ENCODE assay signal across 1 cellular context in genomic region chr6:24788031-24788665, GRCh38.
TF ChIP-seq lines count a peak whose summit lies in the region.

No MANE protein-coding gene starts in this region.

TF ChIP-seq in HepG2, 621 proteins besides CTCF, POLR2A, EP300 and RAD21:
- TF ChIP-seq NR2C2 (CRISPR knock-in tag; IDR thresholded peaks at IDR 0.05; ENCODE audit: borderline replicate concordance) (no peak), CREB1 (IDR thresholded peaks at IDR 0.05) (no peak), CREB1 (CRISPR knock-in tag; IDR thresholded peaks at IDR 0.05) (no peak), NFATC3 (CRISPR knock-in tag; IDR thresholded peaks at IDR 0.05) (no peak), PLRG1 (conservative IDR thresholded peaks at IDR 0.05) (no peak), DDIT3 (CRISPR knock-in tag; IDR thresholded peaks at IDR 0.05) (no peak), ZNF770 (CRISPR knock-in tag; IDR thresholded peaks at IDR 0.05) (no peak), SOX6 (IDR thresholded peaks at IDR 0.05) (no peak), SOX6 (CRISPR knock-in tag; IDR thresholded peaks at IDR 0.05) (no peak), TOE1 (CRISPR knock-in tag; IDR thresholded peaks at IDR 0.05) (no peak), ELF4 (CRISPR knock-in tag; IDR thresholded peaks at IDR 0.05; ENCODE audit: borderline replicate concordance) (no peak), CREBL2 (CRISPR knock-in tag; IDR thresholded peaks at IDR 0.05; ENCODE audit: borderline replicate concordance) (no peak), ZNF570 (CRISPR knock-in tag; IDR thresholded peaks at IDR 0.05; ENCODE audit: borderline replicate concordance) (no peak), RBFOX2 (IDR thresholded peaks at IDR 0.05; ENCODE audit: low read depth, low read length) (no peak), PBX3 (CRISPR knock-in tag; IDR thresholded peaks at IDR 0.05; ENCODE audit: borderline replicate concordance) (no peak), PBX2 (CRISPR knock-in tag; IDR thresholded peaks at IDR 0.05) (no peak), NAIF1 (CRISPR knock-in tag; IDR thresholded peaks at IDR 0.05; ENCODE audit: borderline replicate concordance) (no peak), STAT5B (CRISPR knock-in tag; IDR thresholded peaks at IDR 0.05) (no peak), IKZF4 (CRISPR knock-in tag; IDR thresholded peaks at IDR 0.05; ENCODE audit: borderline replicate concordance, low read depth, not compliant biosample characterization) (no peak)
